Comparison of ENCODE assay signal across 22 cellular contexts in the genomic region with DNA sequence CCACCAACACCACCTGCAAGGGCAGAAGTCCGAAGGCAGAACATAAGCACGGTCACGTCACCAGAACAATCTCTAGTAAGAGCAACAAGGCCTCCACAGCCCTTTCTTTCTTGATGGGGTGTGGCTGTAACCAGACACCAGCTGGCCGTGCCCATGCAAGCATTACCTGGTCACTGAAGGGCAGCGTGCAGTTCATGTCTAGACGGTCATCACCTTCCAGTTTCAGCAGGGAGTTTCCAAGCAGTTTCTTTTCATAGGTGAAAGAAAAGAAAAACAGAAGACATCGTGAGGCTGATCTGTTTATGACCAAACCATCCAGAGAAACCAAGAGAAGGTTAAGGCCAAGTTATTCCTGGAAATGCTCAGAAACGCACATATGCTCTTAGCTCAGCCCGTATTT. TPM values are rescaled to one million over a fixed set of nuclear protein-coding genes. Genes with fewer than 3 reads are reported as not detected.
A peak's percentile ranks its signal among the peaks of the same experiment; 100 is the strongest.
DNase-seq lines count a peak whose midpoint lies in the region; ATAC-seq and TF ChIP-seq lines count a peak whose summit lies in the region.
"Had no signal": no experiment of that assay in that cellular context is flagged by ENCODE, and none has a peak within 500 bp of the region (broad histone marks: within the 10 kb centered on the region; RNA-seq: fewer than 3 reads in every experiment).

No MANE protein-coding gene starts in this region.

- no peak overlapping the region for H2AK5ac ChIP-seq in H9 (ENCODE audit: insufficient read length, low read length)

- no peak overlapping the region for H4K8ac ChIP-seq in H9 (replicated peaks; ENCODE audit: insufficient read length, low read depth, low read length)

- H2BK5ac ChIP-seq in H9 (ENCODE audit: insufficient read length, low read length): no peak overlapping the region

- no peak overlapping the region for H3K4me2 ChIP-seq in H9 (ENCODE audit: insufficient read depth, insufficient read length, low read length)

- H3K9ac ChIP-seq in H9 (ENCODE audit: extremely low read depth, insufficient read length, low read length): no peak overlapping the region

- peaks cover 50 to 61% of the 10 kb centered on the region in 2 donors for H3K4me1 ChIP-seq in thyroid gland
- H3K4me1 ChIP-seq in H9 (ENCODE audit: insufficient read depth, low read length): no peaks in the 10 kb centered on the region
- H3K4me1 ChIP-seq in gastroesophageal sphincter: no peaks in the 10 kb centered on the region

- H2BK12ac ChIP-seq in H9 (ENCODE audit: insufficient read length, low read depth, low read length): no peak overlapping the region

- 52 to 53% methylated on average over 9 of the region's 9 CpGs for WGBS in thyroid gland, 2 donors
- no CpG with 5 or more reads among the region's 9 CpGs for WGBS in H9 (ENCODE audit: extremely low coverage, insufficient read length, low lambda C conversion rate)
- WGBS in gastroesophageal sphincter (ENCODE audit: low coverage in 1 of 2), 2 donors: 92 to 95% methylated on average over 2 to 3 of the region's 9 CpGs

- H2BK20ac ChIP-seq in H9 (ENCODE audit: low read depth, low read length, poor library complexity, severe bottlenecking): no peak overlapping the region

- DNase-seq in NCI-H2107 treated with DMSO at 0.1 percent for 48 hours (lab: John Stamatoyannopoulos, UW; ENCODE audit: unreplicated experiment) (peak; percentile 45), NCI-H2107 (lab: John Stamatoyannopoulos, UW) (no peak), WERI-Rb-1 (no peak), kidney tubule cell (ENCODE audit: low spot score) (peak; percentile 93), thyroid gland (peak; percentile 87 to 93), H9 (no peak)
- DNase-seq: 8988T; activated B cell treated with CpG ODN at 0.5 μM for 24 hours; activated CD8-positive, alpha-beta memory T cell treated with anti-CD3 and anti-CD28 coated beads for 24 hours; activated naive CD8-positive, alpha-beta T cell treated with anti-CD3 and anti-CD28 coated beads, Interleukin-2, amount 50 U/mL, for 24 hours; effector memory CD8-positive, alpha-beta T cell; left ventricle myocardium superior; naive B cell; NCI-H2227 treated with DMSO at 0.1 percent for 48 hours; psoas muscle; SHP77 treated with DMSO at 0.1 percent for 48 hours; stimulated activated CD4-positive, alpha-beta T cell treated with anti-CD3 and anti-CD28 coated beads, Interleukin-12 subunit alpha, Interleukin-12 subunit beta, amount 100 ng/mL, for 4 hours; stimulated activated naive B cell treated with anti-CD40 and anti-IgM and Interleukin-4, amounts not matched to agents 10 μg/mL and 1 μg/mL and 100 μg/mL, for 72 hours had no signal

- H3K79me2 ChIP-seq in H9 (ENCODE audit: insufficient read depth, low read length): no peaks in the 10 kb centered on the region

- H3K18ac ChIP-seq in H9 (ENCODE audit: insufficient read length, low read depth, low read length): no peak overlapping the region

- H2BK120ac ChIP-seq in H9 (ENCODE audit: low read depth, low read length, poor library complexity, severe bottlenecking): no peak overlapping the region

- no peaks in the 10 kb centered on the region for H3K27me3 Mint-ChIP-seq in H9 (ENCODE audit: low read depth)
- H3K27me3 Mint-ChIP-seq: activated B cell treated with CpG ODN at 0.5 μM for 24 hours; activated naive CD8-positive, alpha-beta T cell treated with anti-CD3 and anti-CD28 coated beads, Interleukin-2, amount 50 U/mL, for 24 hours; effector memory CD8-positive, alpha-beta T cell; naive B cell; stimulated activated naive B cell treated with anti-CD40 and anti-IgM and Interleukin-4, amounts not matched to agents 10 μg/mL and 1 μg/mL and 100 μg/mL, for 72 hours had no signal

- no peak overlapping the region for H3T11ph ChIP-seq in H9 (ENCODE audit: low read length)

- no peak overlapping the region for H3K4me3 Mint-ChIP-seq in H9
- H3K4me3 Mint-ChIP-seq: activated B cell treated with CpG ODN at 0.5 μM for 24 hours; activated naive CD8-positive, alpha-beta T cell treated with anti-CD3 and anti-CD28 coated beads, Interleukin-2, amount 50 U/mL, for 24 hours; activated T-helper 1 cell treated with anti-CD3 and anti-CD28 coated beads, Interleukin-12 subunit alpha, Interleukin-12 subunit beta, Interleukin-2, Interleukin-4 antibody, amounts not matched to agents 30 ng/mL and 10 ng/mL and 1 ng/mL, durations not matched to agents 14 hours and 24 hours and 36 hours; effector memory CD8-positive, alpha-beta T cell; naive B cell; stimulated activated naive B cell treated with anti-CD40 and anti-IgM and Interleukin-4, amounts not matched to agents 10 μg/mL and 1 μg/mL and 100 μg/mL, for 72 hours had no signal

- H3K36me3 Mint-ChIP-seq in H9 (ENCODE audit: insufficient read depth in 1 of 3, low read depth in 3 of 3): peaks cover 51 to 90% (median 83%) of the 10 kb centered on the region in 3 experiments; a peak in 6 of 7 replicates

- no peak overlapping the region for H3K23ac ChIP-seq in H9 (ENCODE audit: insufficient read length, low read depth, low read length)

- no peak overlapping the region for H4K91ac ChIP-seq in H9 (ENCODE audit: insufficient read length, low read depth, low read length)

- no peak for TF ChIP-seq EP300 in gastroesophageal sphincter (IDR thresholded peaks at IDR 0.05)

- H3K9me3 ChIP-seq in WERI-Rb-1 (ENCODE audit: severe bottlenecking) (no peaks in the 10 kb centered on the region), thyroid gland (no peaks in the 10 kb centered on the region), H9 (ENCODE audit: control insufficient read depth, low read depth, low read length) (no peaks in the 10 kb centered on the region), gastroesophageal sphincter (no peaks in the 10 kb centered on the region)
- H3K9me3 ChIP-seq: psoas muscle had no signal

- no peak overlapping the region for H3K56ac ChIP-seq in H9 (ENCODE audit: insufficient read length, low read depth, low read length)

- intact Hi-C loops in thyroid gland (cut with DNase I): no loop called here

- no peak overlapping the region for H2BK15ac ChIP-seq in H9 (ENCODE audit: low read depth, low read length)

- no peaks in the 10 kb centered on the region for H3K9me3 Mint-ChIP-seq in H9
- H3K9me3 Mint-ChIP-seq: activated T-helper 1 cell treated with anti-CD3 and anti-CD28 coated beads, Interleukin-12 subunit alpha, Interleukin-12 subunit beta, Interleukin-2, Interleukin-4 antibody, amounts not matched to agents 30 ng/mL and 10 ng/mL and 1 ng/mL, durations not matched to agents 14 hours and 24 hours and 36 hours; effector memory CD8-positive, alpha-beta T cell had no signal

- H3K36me3 ChIP-seq in WERI-Rb-1: peaks cover 89% of the 10 kb centered on the region
- no peaks in the 10 kb centered on the region for H3K36me3 ChIP-seq in thyroid gland
- H3K36me3 ChIP-seq in gastroesophageal sphincter: peaks cover 0 to 13% of the 10 kb centered on the region in 2 donors

- TF ChIP-seq POLR2A in thyroid gland (IDR thresholded peaks at IDR 0.05) (peak in 1 of 2 donors; percentile 82), gastroesophageal sphincter (IDR thresholded peaks at IDR 0.05) (no peak)

- no peaks in the 10 kb centered on the region for H4K20me1 ChIP-seq in H9 (ENCODE audit: control insufficient read depth, insufficient read depth, insufficient read length)

- H3K14ac ChIP-seq in H9 (ENCODE audit: insufficient read depth, low read length): no peak overlapping the region

- no peaks in the 10 kb centered on the region for H3K27me3 ChIP-seq in WERI-Rb-1 (ENCODE audit: insufficient read depth, low read depth, severe bottlenecking)
- no peaks in the 10 kb centered on the region for H3K27me3 ChIP-seq in thyroid gland
- no peaks in the 10 kb centered on the region for H3K27me3 ChIP-seq in H9 (ENCODE audit: insufficient read depth, low read length)
- no peaks in the 10 kb centered on the region for H3K27me3 ChIP-seq in gastroesophageal sphincter

- peak overlapping the region in 1 of 3 experiments; percentile 37; a peak in 1 of 7 replicates for H3K27ac Mint-ChIP-seq in H9
- H3K27ac Mint-ChIP-seq: activated B cell treated with CpG ODN at 0.5 μM for 24 hours; activated naive CD8-positive, alpha-beta T cell treated with anti-CD3 and anti-CD28 coated beads, Interleukin-2, amount 50 U/mL, for 24 hours; activated T-helper 1 cell treated with anti-CD3 and anti-CD28 coated beads, Interleukin-12 subunit alpha, Interleukin-12 subunit beta, Interleukin-2, Interleukin-4 antibody, amounts not matched to agents 30 ng/mL and 10 ng/mL and 1 ng/mL, durations not matched to agents 14 hours and 24 hours and 36 hours; effector memory CD8-positive, alpha-beta T cell; stimulated activated naive B cell treated with anti-CD40 and anti-IgM and Interleukin-4, amounts not matched to agents 10 μg/mL and 1 μg/mL and 100 μg/mL, for 72 hours had no signal

- H3K23me2 ChIP-seq in H9 (ENCODE audit: insufficient read length, low read depth, low read length, poor library complexity, severe bottlenecking): no peaks in the 10 kb centered on the region

- TF ChIP-seq CTCF in WERI-Rb-1 (IDR thresholded peaks at IDR 0.05; ENCODE audit: low read depth, low read length) (no peak), thyroid gland (IDR thresholded peaks at IDR 0.05) (no peak), H9 (conservative IDR thresholded peaks at IDR 0.05) (no peak), gastroesophageal sphincter (IDR thresholded peaks at IDR 0.05) (no peak)

- no peaks in the 10 kb centered on the region for H3K79me1 ChIP-seq in H9 (ENCODE audit: insufficient read depth, low read depth, low read length, poor library complexity, severe bottlenecking)

- no peak overlapping the region for H3K4ac ChIP-seq in H9 (ENCODE audit: low read depth, low read length)

- no peak for ATAC-seq in GM21423 (IDR thresholded peaks at IDR 0.05; ENCODE audit: unreplicated experiment)
- no peak for ATAC-seq in gastroesophageal sphincter
- ATAC-seq: activated naive CD8-positive, alpha-beta T cell treated with anti-CD3 and anti-CD28 coated beads, Interleukin-2, amount 50 U/mL, for 24 hours; effector memory CD8-positive, alpha-beta T cell; K562; left ventricle myocardium superior; stimulated activated naive B cell treated with anti-CD40 and anti-IgM and Interleukin-4, amounts not matched to agents 10 μg/mL and 1 μg/mL and 100 μg/mL, for 72 hours had no signal

- H2AFZ ChIP-seq in H9 (ENCODE audit: low read length): no peak overlapping the region

- H3K27ac ChIP-seq in WERI-Rb-1: peak overlapping the region; percentile 12; the same call in 1 of the 2 replicates
- peak overlapping the region; percentile 92 to 97 (median 92) for H3K27ac ChIP-seq in thyroid gland
- no peak overlapping the region for H3K27ac ChIP-seq in H9 (ENCODE audit: insufficient read length, low read depth, low read length)
- H3K27ac ChIP-seq in gastroesophageal sphincter: no peak overlapping the region
- H3K27ac ChIP-seq: psoas muscle had no signal

- H3K4me3 ChIP-seq in WERI-Rb-1 (ENCODE audit: low read depth, low read length) (no peak overlapping the region), thyroid gland (replicated peaks in 1 of 3) (no peak overlapping the region), gastroesophageal sphincter (no peak overlapping the region)
- H3K4me3 ChIP-seq: K562, psoas muscle had no signal

- no peaks in the 10 kb centered on the region for H3K4me1 Mint-ChIP-seq in H9
- H3K4me1 Mint-ChIP-seq: activated B cell treated with CpG ODN at 0.5 μM for 24 hours; naive B cell; stimulated activated naive B cell treated with anti-CD40 and anti-IgM and Interleukin-4, amounts not matched to agents 10 μg/mL and 1 μg/mL and 100 μg/mL, for 72 hours had no signal

- H4K5ac ChIP-seq in H9 (ENCODE audit: insufficient read length, low read depth, low read length): no peak overlapping the region

RNA-seq across cellular contexts. Expression of a gene that starts 42.4 kb away (rescaled TPM):
- total RNA-seq in thyroid gland (100 to 1,000 TPM in 1 of 4 donors, 10 to 100 TPM in 3; 22.5 to 197 (median 32.3) TPM), H9 (2021) (42.2 and 44.2 TPM in 2 replicates), gastroesophageal sphincter (100 to 1,000 TPM in 1 of 4 donors, 10 to 100 TPM in 3; 23.3 to 137 (median 37.2) TPM)

Comparison
In these comparisons a context has a peak if more than half of its experiments do, and no peak if none do; other contexts are left out.
1. DNase-seq: peak in NCI-H2107 treated with DMSO at 0.1 percent for 48 hours (single experiment), kidney tubule cell (single experiment) and thyroid gland (2 of 2); none in NCI-H2107 (single experiment), WERI-Rb-1 (single experiment) and H9 (single experiment).
2. H3K27ac ChIP-seq: peak in WERI-Rb-1 (single experiment) and thyroid gland (3 of 3); none in H9 (single experiment) and gastroesophageal sphincter (0 of 4).